ENCODE assay signal across 8 cellular contexts in the genomic region with DNA sequence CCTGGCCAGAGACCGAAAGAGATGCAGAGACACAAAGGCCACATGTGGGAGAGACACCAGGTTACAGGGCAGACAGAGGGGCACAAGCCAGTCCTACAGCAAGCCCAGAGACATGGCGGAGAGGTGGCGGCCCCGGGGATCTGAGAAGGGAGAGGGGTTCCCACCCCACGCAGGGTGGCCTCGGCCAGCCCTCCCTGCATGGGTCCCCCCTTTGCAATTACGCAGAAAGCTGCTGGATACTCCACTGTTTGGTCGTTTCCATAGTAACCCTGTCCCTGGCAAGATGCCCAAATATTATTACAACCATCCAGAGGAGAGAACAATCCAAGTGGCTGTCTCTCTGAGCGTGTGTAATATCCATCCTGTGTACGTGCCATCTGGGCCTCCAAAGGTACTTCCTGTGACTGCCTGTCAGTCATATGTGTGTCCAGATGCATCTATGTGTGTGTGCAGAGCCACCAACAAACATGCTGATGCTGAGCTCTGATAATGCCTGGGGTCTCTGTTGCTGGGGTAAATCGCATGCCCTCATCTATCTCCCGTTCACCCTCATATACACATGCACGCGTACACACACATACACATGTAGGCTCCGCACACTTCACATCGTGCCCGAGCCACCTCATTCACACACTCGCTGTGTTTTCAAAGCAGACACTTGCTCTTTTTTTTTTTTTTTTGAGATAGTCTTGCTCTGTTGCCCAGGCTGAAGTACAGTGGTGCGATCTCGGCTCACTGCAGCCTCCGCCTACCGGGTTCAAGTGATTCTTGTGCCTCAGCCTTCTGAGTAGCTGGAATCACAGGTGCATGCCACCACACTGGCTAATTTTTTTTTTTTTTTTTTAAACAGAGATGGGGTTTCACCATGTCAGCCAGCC. TPM values are rescaled to one million over a fixed set of nuclear protein-coding genes. Genes with fewer than 3 reads are reported as not detected.
A peak's percentile ranks its signal among the peaks of the same experiment; 100 is the strongest.
DNase-seq lines count a peak whose midpoint lies in the region; ATAC-seq, FAIRE-seq and TF ChIP-seq lines count a peak whose summit lies in the region.

No MANE protein-coding gene starts in this region.

- peak overlapping the region; percentile 90 for H3K27ac ChIP-seq in colonic mucosa
- H3K27ac ChIP-seq in mucosa of rectum (ENCODE audit: low read depth in 2 of 2, low read length in 2 of 2): peak overlapping the region; percentile 92 to 94

- H3K4me3 ChIP-seq in colonic mucosa (no peak overlapping the region), mucosa of rectum (ENCODE audit: low read length in 2 of 2) (peak overlapping the region; percentile 32 to 42)

- no peak for FAIRE-seq in H54 (lab: Jason Lieb, UNC)

- H3K27me3 ChIP-seq in colonic mucosa (no peaks in the 10 kb centered on the region), mucosa of rectum (ENCODE audit: control insufficient read depth in 2 of 2, insufficient read depth in 2 of 2, low read length in 2 of 2) (no peaks in the 10 kb centered on the region)

- H3K9me3 ChIP-seq in colonic mucosa (no peaks in the 10 kb centered on the region), mucosa of rectum (ENCODE audit: control insufficient read depth in 2 of 2, low read length in 2 of 2) (no peaks in the 10 kb centered on the region)

- intact Hi-C loops in colonic mucosa (cut with DNase I): no loop called here

- H3K36me3 ChIP-seq in colonic mucosa (no peaks in the 10 kb centered on the region), mucosa of rectum (ENCODE audit: control insufficient read depth in 2 of 2, insufficient read depth in 2 of 2, low read length in 2 of 2) (peaks cover 4 to 6% of the 10 kb centered on the region in 2 donors)

- no peak for TF ChIP-seq POLR2A in H54 (IDR thresholded peaks at IDR 0.05; ENCODE audit: low read depth, low read length)

- DNase-seq in DMS53 (lab: John Stamatoyannopoulos, UW) (peak; percentile 88), NCI-H2196 treated with DMSO at 0.1 percent for 48 hours (lab: John Stamatoyannopoulos, UW; ENCODE audit: unreplicated experiment) (peak; percentile 34), colonic mucosa (peak; percentile 90), H54 (ENCODE audit: insufficient read length, low spot score) (no peak)
- DNase-seq in activated naive CD4-positive, alpha-beta T cell (lab: John Stamatoyannopoulos, UW): no peak

- peak overlapping the region; percentile 26 to 86 for H3K9ac ChIP-seq in colonic mucosa (ENCODE audit: low read depth in 2 of 2, low read length in 2 of 2)
- peak overlapping the region; percentile 68 to 71 for H3K9ac ChIP-seq in mucosa of rectum (ENCODE audit: low read depth in 1 of 2, low read length in 2 of 2)

- ATAC-seq in HG03354 (IDR thresholded peaks at IDR 0.05; ENCODE audit: poor library complexity, severe bottlenecking, unreplicated experiment) (no peak), HG03025 (IDR thresholded peaks at IDR 0.05; ENCODE audit: low FRiP score, unreplicated experiment) (no peak)

- peaks cover 21% of the 10 kb centered on the region for H3K4me1 ChIP-seq in colonic mucosa
- H3K4me1 ChIP-seq in mucosa of rectum (ENCODE audit: control insufficient read depth in 2 of 2, insufficient read depth in 2 of 2, low read length in 2 of 2): peaks cover 45 to 55% of the 10 kb centered on the region in 2 donors

- no peak for TF ChIP-seq CTCF in colonic mucosa (IDR thresholded peaks at IDR 0.05)

RNA-seq across cellular contexts. Expression of gene PCGF2, which starts 5.5 kb away (rescaled TPM):
- 10 to 100 TPM; 27.2 to 45.5 TPM for total RNA-seq in colonic mucosa

RNA-seq across cellular contexts. Expression of gene PSMB3, which starts 9.9 kb away (rescaled TPM):
- 100 to 1,000 TPM; 160 to 253 TPM for total RNA-seq in colonic mucosa

RNA-seq across cellular contexts. Expression of gene CISD3, which starts 12.5 kb away (rescaled TPM):
- 100 to 1,000 TPM in 1 of 2 donors, 10 to 100 TPM in 1; 82.2 to 152 TPM for total RNA-seq in colonic mucosa

RNA-seq across cellular contexts. Expression of gene MLLT6, which starts 37.6 kb away (rescaled TPM):
- 100 to 1,000 TPM in 1 of 2 donors, 10 to 100 TPM in 1; 74.1 to 109 TPM for total RNA-seq in colonic mucosa

RNA-seq across cellular contexts. Expression of gene PIP4K2B, which starts 56.7 kb away (rescaled TPM):
- total RNA-seq in colonic mucosa: 10 to 100 TPM; 16.8 to 19.6 TPM

Comparison
In these comparisons a context has a peak if more than half of its experiments do, and no peak if none do; other contexts are left out.
1. DNase-seq: peak in DMS53 (single experiment), NCI-H2196 treated with DMSO at 0.1 percent for 48 hours (single experiment) and colonic mucosa (single experiment); none in H54 (single experiment) and activated naive CD4-positive, alpha-beta T cell (0 of 4).